Comparison of ENCODE assay signal across 8 cellular contexts in the genomic region with DNA sequence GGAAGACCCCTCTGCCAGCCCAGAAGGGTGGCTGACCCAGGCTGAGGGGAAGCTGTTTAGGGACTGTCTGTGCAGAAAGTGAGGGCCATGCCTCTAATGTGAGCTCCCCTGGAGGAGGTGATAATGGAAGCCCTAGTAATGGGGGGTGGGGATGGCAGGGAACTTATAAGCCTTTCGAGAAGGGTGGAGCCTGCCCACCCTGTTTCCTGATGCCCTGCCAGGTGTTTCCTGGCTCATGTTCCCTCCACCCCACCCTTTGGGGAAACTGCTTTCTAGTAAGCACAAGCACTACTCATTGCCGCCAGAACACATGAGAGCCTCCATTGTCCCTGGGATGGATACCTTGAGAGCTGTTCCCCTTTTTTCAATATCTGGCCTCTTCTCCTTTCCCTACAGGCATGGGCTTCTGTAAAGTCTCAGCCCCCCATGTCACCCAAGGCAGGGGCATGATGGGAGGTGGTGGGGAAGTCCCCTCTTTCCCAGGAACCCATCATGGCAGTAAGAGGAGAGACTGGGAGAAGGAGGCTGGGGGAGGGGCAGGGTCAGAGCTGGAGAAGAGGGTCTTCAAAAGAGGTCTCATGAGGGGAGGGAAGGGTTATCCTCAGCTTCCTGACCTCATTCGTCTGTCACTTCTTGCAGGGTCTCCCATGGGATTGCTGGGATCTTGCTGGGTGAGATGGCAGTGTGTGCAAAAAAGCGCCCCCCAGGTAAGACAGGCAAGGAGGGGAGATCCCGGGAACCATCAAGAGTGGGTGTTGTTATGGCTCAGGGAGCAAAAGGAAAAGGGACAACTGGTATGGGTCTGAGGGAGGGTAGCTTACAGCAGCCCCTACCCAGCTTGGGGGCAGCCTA. TPM values are rescaled to one million over a fixed set of nuclear protein-coding genes. Genes with fewer than 3 reads are reported as not detected.
DNase-seq lines count a peak whose midpoint lies in the region; ATAC-seq and TF ChIP-seq lines count a peak whose summit lies in the region.

No MANE protein-coding gene starts in this region.

- POLR2A ChIA-PET in CD4-positive, alpha-beta T cell (lab: Charles Lee), result interaction anchor here (0.6 to 6.6 kb wide), 18 partner anchors 8 to 360 kb away, joined by 3 to 94 read pairs (median 4); partner anchors contain the start of genes CREB3L4, HAX1 and UBAP2L

- no peak for TF ChIP-seq CTCF in CD4-positive, alpha-beta T cell (IDR thresholded peaks at IDR 0.05)
- TF ChIP-seq CTCF in HFFc6 (IDR thresholded peaks at IDR 0.05) (no peak), testis (IDR thresholded peaks at IDR 0.05) (no peak)

- no peak for TF ChIP-seq POLR2A in testis (IDR thresholded peaks at IDR 0.05)

- H3K4me1 Mint-ChIP-seq in CD4-positive, alpha-beta T cell (ENCODE audit: low read depth), result peaks cover 62% of the 10 kb centered on the region
- H3K4me1 Mint-ChIP-seq in HFFc6 (ENCODE audit: low read depth), result peaks cover 40% of the 10 kb centered on the region
- peaks cover 42% of the 10 kb centered on the region for H3K4me1 Mint-ChIP-seq in activated T-helper 17 cell treated with anti-CD3 and anti-CD28 coated beads, Interleukin-2, amount 50 U/mL, for 72 hours
- H3K4me1 Mint-ChIP-seq in immature natural killer cell, result peaks cover 59 to 66% of the 10 kb centered on the region in 2 donors

- peaks cover 40% of the 10 kb centered on the region for H3K4me1 ChIP-seq in testis
- peaks cover 6% of the 10 kb centered on the region for H3K4me1 ChIP-seq in HAP-1

- DNase-seq in CD4-positive, alpha-beta T cell, result peak in 1 of 10 experiments; percentile 20
- DNase-seq in HFFc6, result no peak
- DNase-seq in immature natural killer cell, result no peak
- DNase-seq in testis, result no peak
- DNase-seq in left lobe of liver (ENCODE audit: low spot score), result no peak
- no peak for DNase-seq in HAP-1 (ENCODE audit: low spot score in 2 of 2)

- peaks cover 57% of the 10 kb centered on the region for H3K36me3 Mint-ChIP-seq in CD4-positive, alpha-beta T cell (ENCODE audit: low read depth)
- peaks cover 22% of the 10 kb centered on the region for H3K36me3 Mint-ChIP-seq in HFFc6 (ENCODE audit: low read depth)
- peaks cover 45% of the 10 kb centered on the region for H3K36me3 Mint-ChIP-seq in activated T-helper 17 cell treated with anti-CD3 and anti-CD28 coated beads, Interleukin-2, amount 50 U/mL, for 72 hours (ENCODE audit: low read depth)
- H3K36me3 Mint-ChIP-seq in immature natural killer cell, result peaks cover 4 to 19% (median 8%) of the 10 kb centered on the region in 3 donors

- CTCF ChIA-PET in CD4-positive, alpha-beta T cell (lab: Charles Lee), result interaction anchor here (0.8 to 5.2 kb wide), 3 partner anchors 8 to 55 kb away, joined by 3 to 61 read pairs (median 15); no protein-coding TSS in a partner anchor

- no peaks in the 10 kb centered on the region for H3K27me3 ChIP-seq in CD4-positive, alpha-beta T cell (ENCODE audit: control insufficient read depth, insufficient read depth, low read length)
- H3K27me3 ChIP-seq in testis, result no peaks in the 10 kb centered on the region
- H3K27me3 ChIP-seq in HAP-1 (ENCODE audit: low read depth), result no peaks in the 10 kb centered on the region

- WGBS in testis, 2 donors, result 28% methylated on average over 5 of the region's 5 CpGs

- in situ Hi-C loops in HAP-1 (cut with MboI; ENCODE audit: low sequenced_read_pairs), result no loop called here

- peak overlapping the region; percentile 92 for H3K4me3 Mint-ChIP-seq in CD4-positive, alpha-beta T cell
- H3K4me3 Mint-ChIP-seq in HFFc6, result peak overlapping the region; percentile 80
- H3K4me3 Mint-ChIP-seq in activated T-helper 17 cell treated with anti-CD3 and anti-CD28 coated beads, Interleukin-2, amount 50 U/mL, for 72 hours, result peak overlapping the region; percentile 88
- H3K4me3 Mint-ChIP-seq in immature natural killer cell, result peak overlapping the region; percentile 82 to 91 (median 86)

- peak; percentile 4 for ATAC-seq in CD4-positive, alpha-beta T cell (ENCODE audit: poor library complexity)
- ATAC-seq in activated T-helper 17 cell treated with anti-CD3 and anti-CD28 coated beads, Interleukin-2, amount 50 U/mL, for 72 hours (replicated peaks), result no peak
- no peak for ATAC-seq in left lobe of liver
- ATAC-seq in HG03439 (IDR thresholded peaks at IDR 0.05; ENCODE audit: unreplicated experiment), result no peak

- no peaks in the 10 kb centered on the region for H3K27me3 Mint-ChIP-seq in CD4-positive, alpha-beta T cell
- peaks cover 7% of the 10 kb centered on the region for H3K27me3 Mint-ChIP-seq in HFFc6 (ENCODE audit: insufficient read depth)
- no peaks in the 10 kb centered on the region for H3K27me3 Mint-ChIP-seq in activated T-helper 17 cell treated with anti-CD3 and anti-CD28 coated beads, Interleukin-2, amount 50 U/mL, for 72 hours
- H3K27me3 Mint-ChIP-seq in immature natural killer cell (ENCODE audit: low read depth in 3 of 3), result peaks cover 4 to 9% (median 5%) of the 10 kb centered on the region in 3 donors

- H3K27ac ChIP-seq in CD4-positive, alpha-beta T cell (ENCODE audit: low read depth, low read length), result peak overlapping the region; percentile 77
- peak overlapping the region; percentile 95 to 99 for H3K27ac ChIP-seq in testis

- peak overlapping the region; percentile 90 for H3K27ac Mint-ChIP-seq in CD4-positive, alpha-beta T cell
- H3K27ac Mint-ChIP-seq in HFFc6 (peak overlapping the region; percentile 98), immature natural killer cell (peak overlapping the region; percentile 84 to 92 (median 88))
- peak overlapping the region; percentile 76 for H3K27ac Mint-ChIP-seq in activated T-helper 17 cell treated with anti-CD3 and anti-CD28 coated beads, Interleukin-2, amount 50 U/mL, for 72 hours

- no peaks in the 10 kb centered on the region for H3K9me3 Mint-ChIP-seq in CD4-positive, alpha-beta T cell
- no peaks in the 10 kb centered on the region for H3K9me3 Mint-ChIP-seq in HFFc6
- H3K9me3 Mint-ChIP-seq in activated T-helper 17 cell treated with anti-CD3 and anti-CD28 coated beads, Interleukin-2, amount 50 U/mL, for 72 hours, result no peaks in the 10 kb centered on the region
- peaks cover 0 to 1% (median 0%) of the 10 kb centered on the region in 6 donors for H3K9me3 Mint-ChIP-seq in immature natural killer cell

- H3K36me3 ChIP-seq in testis (ENCODE audit: low read depth, missing control alignments), result no peaks in the 10 kb centered on the region
- H3K36me3 ChIP-seq in HAP-1 (replicated peaks), result peaks cover 26% of the 10 kb centered on the region

- H3K4me3 ChIP-seq in testis, result peak overlapping the region; percentile 44 to 64
- no peak overlapping the region for H3K4me3 ChIP-seq in HAP-1

- intact Hi-C loops in CD4-positive, alpha-beta T cell (cut with DNase I, micrococcal nuclease), result loop anchor here (2.0 to 10.0 kb wide), 5 partner anchors 15 to 757 kb away; partner anchors contain the start of genes UBAP2L (in 1 of the 2) and UBE2Q1 (in 1 of the 2)
- intact Hi-C loops in testis (cut with DNase I; ENCODE audit: low total_unique reads), result no loop called here

- no peaks in the 10 kb centered on the region for H3K9me3 ChIP-seq in CD4-positive, alpha-beta T cell (ENCODE audit: control insufficient read depth, low read length)
- H3K9me3 ChIP-seq in testis (no peaks in the 10 kb centered on the region), HAP-1 (no peaks in the 10 kb centered on the region)

RNA-seq across cellular contexts. Expression of gene ATP8B2, which starts 2.4 kb away (rescaled TPM):
- total RNA-seq in CD4-positive, alpha-beta T cell, result 10 to 100 TPM; 72.7 to 80.7 TPM
- total RNA-seq in HFFc6 (2021; fragmentation: NEBNext Ultra II Directional; extraction: Animal tissue kit (Norgen Biotek cat#: 25700)), result 100 to 1,000 TPM in 4 of 6 experiments, 10 to 100 TPM in 2; 91.3 to 119 (median 107) TPM
- 10 to 100 TPM; 64.3 to 69.0 TPM for total RNA-seq in activated T-helper 17 cell treated with anti-CD3 and anti-CD28 coated beads, Interleukin-2, amount 50 U/mL, for 72 hours
- 10 to 100 TPM in 2 of 3 donors, 1 to 10 TPM in 1; 8.5 to 27.4 (median 16.5) TPM for polyA plus RNA-seq in immature natural killer cell
- total RNA-seq in testis, result 100 to 1,000 TPM; 179 to 204 TPM
- 50.9 TPM for polyA plus RNA-seq in testis (ENCODE audit: insufficient read depth, low read depth, low replicate concordance)
- total RNA-seq in left lobe of liver, result 4.4 TPM

RNA-seq across cellular contexts. Expression of gene AQP10, which starts 6.8 kb away (rescaled TPM):
- not detected for total RNA-seq in CD4-positive, alpha-beta T cell
- total RNA-seq in HFFc6 (2021; fragmentation: NEBNext Ultra II Directional; extraction: Animal tissue kit (Norgen Biotek cat#: 25700)), result not detected
- total RNA-seq in activated T-helper 17 cell treated with anti-CD3 and anti-CD28 coated beads, Interleukin-2, amount 50 U/mL, for 72 hours, result not detected
- polyA plus RNA-seq in immature natural killer cell, result under 1 TPM in 1 of 3 donors, not detected in 2; 0.24 TPM
- total RNA-seq in testis, result 1 to 10 TPM; 2.0 to 2.2 TPM
- 0.41 TPM for polyA plus RNA-seq in testis (ENCODE audit: insufficient read depth, low read depth, low replicate concordance)
- total RNA-seq in left lobe of liver, result not detected

RNA-seq across cellular contexts. Expression of gene HAX1, which starts 55.3 kb away (rescaled TPM):
- total RNA-seq in CD4-positive, alpha-beta T cell, result 10 to 100 TPM; 57.5 to 62.5 TPM
- 100 to 1,000 TPM; 107 to 119 (median 110) TPM for total RNA-seq in HFFc6 (2021; fragmentation: NEBNext Ultra II Directional; extraction: Animal tissue kit (Norgen Biotek cat#: 25700))
- total RNA-seq in activated T-helper 17 cell treated with anti-CD3 and anti-CD28 coated beads, Interleukin-2, amount 50 U/mL, for 72 hours, result 100 to 1,000 TPM; 127 to 132 TPM
- 100 to 1,000 TPM; 119 to 207 (median 139) TPM for polyA plus RNA-seq in immature natural killer cell
- total RNA-seq in testis, result 10 to 100 TPM; 92.7 to 98.9 TPM
- 192 TPM for polyA plus RNA-seq in testis (ENCODE audit: insufficient read depth, low read depth, low replicate concordance)
- total RNA-seq in left lobe of liver, result 41.6 TPM

Comparison
In these comparisons a context has a peak if more than half of its experiments do, and no peak if none do; other contexts are left out.
1. RNA of gene ATP8B2, which starts 2.4 kb away (total RNA-seq): 179 to 204 TPM in testis, 91.3 to 119 TPM in HFFc6, 72.7 to 80.7 TPM in CD4-positive, alpha-beta T cell and 64.3 to 69.0 TPM in activated T-helper 17 cell treated with anti-CD3 and anti-CD28 coated beads, Interleukin-2, amount 50 U/mL, for 72 hours; 4.4 TPM in left lobe of liver (single experiment); every median in the first group is over 10 times any median in the second.
2. Peak in every context shown above with its lines, with median percentiles within 50 percentile points of each other: H3K27ac Mint-ChIP-seq and H3K4me3 Mint-ChIP-seq.